ENCODE assay signal across 15 cellular contexts in genomic region chr11:102378818-102379217, GRCh38. TPM values are rescaled to one million over a fixed set of nuclear protein-coding genes. Genes with fewer than 3 reads are reported as not detected.
A peak's percentile ranks its signal among the peaks of the same experiment; 100 is the strongest.
DNase-seq lines count a peak whose midpoint lies in the region; ATAC-seq and TF ChIP-seq lines count a peak whose summit lies in the region.
"Had no signal": no experiment of that assay in that cellular context is flagged by ENCODE, and none has a peak within 500 bp of the region (broad histone marks: within the 10 kb centered on the region; RNA-seq: fewer than 3 reads in every experiment).

No MANE protein-coding gene starts in this region.

- H3K36me3 ChIP-seq in CD8-positive, alpha-beta T cell (ENCODE audit: insufficient read depth, low read length), result peaks cover 13% of the 10 kb centered on the region
- H3K36me3 ChIP-seq in right atrium auricular region (peaks cover 50% of the 10 kb centered on the region), psoas muscle (ENCODE audit: insufficient read depth in 1 of 2, low read depth in 1 of 2) (peaks cover 5 to 65% of the 10 kb centered on the region in 2 donors)

- H3K4me3 ChIP-seq in CD8-positive, alpha-beta T cell (ENCODE audit: low read depth, low read length), result no peak overlapping the region
- H3K4me3 ChIP-seq in right atrium auricular region (no peak overlapping the region), psoas muscle (no peak overlapping the region)
- H3K4me3 ChIP-seq: GM23248, HAP-1 had no signal

- H3K9me3 ChIP-seq in CD8-positive, alpha-beta T cell (ENCODE audit: low read length), result no peaks in the 10 kb centered on the region
- no peaks in the 10 kb centered on the region for H3K9me3 ChIP-seq in right atrium auricular region
- H3K9me3 ChIP-seq in psoas muscle, result no peaks in the 10 kb centered on the region
- H3K9me3 ChIP-seq: BE2C, Caco-2, HAP-1 had no signal

- H3K36me3 Mint-ChIP-seq in activated T-cell treated with anti-CD3 and anti-CD28 coated beads, Interleukin-2, amount 50 U/mL, for 24 hours (ENCODE audit: low read depth), result peaks cover 76% of the 10 kb centered on the region
- peaks cover 77% of the 10 kb centered on the region for H3K36me3 Mint-ChIP-seq in CD8-positive, alpha-beta T cell
- H3K36me3 Mint-ChIP-seq in T-cell (peaks cover 65% of the 10 kb centered on the region), memory B cell (peaks cover 23% of the 10 kb centered on the region)

- intact Hi-C loops in CD8-positive, alpha-beta T cell (cut with DNase I, micrococcal nuclease), result loop anchor here (5.0 kb wide), 2 partner anchors 37 to 38 kb away; no protein-coding TSS in a partner anchor
- intact Hi-C loops in psoas muscle (cut with DNase I), result no loop called here

- peaks cover 33% of the 10 kb centered on the region for H3K4me1 Mint-ChIP-seq in activated T-cell treated with anti-CD3 and anti-CD28 coated beads, Interleukin-2, amount 50 U/mL, for 24 hours (ENCODE audit: low read depth)
- H3K4me1 Mint-ChIP-seq in CD8-positive, alpha-beta T cell (ENCODE audit: low read depth), result peaks cover 28% of the 10 kb centered on the region
- H3K4me1 Mint-ChIP-seq in T-cell (peaks cover 19 to 37% (median 20%) of the 10 kb centered on the region in 3 donors), memory B cell (no peaks in the 10 kb centered on the region)

- peaks cover 8% of the 10 kb centered on the region for H3K4me1 ChIP-seq in CD8-positive, alpha-beta T cell (ENCODE audit: insufficient read depth, low read length)
- peaks cover 0 to 8% of the 10 kb centered on the region in 2 donors for H3K4me1 ChIP-seq in right atrium auricular region
- H3K4me1 ChIP-seq in psoas muscle, result peaks cover 5% of the 10 kb centered on the region

- H3K27me3 ChIP-seq in CD8-positive, alpha-beta T cell (ENCODE audit: insufficient read depth, low read length), result no peaks in the 10 kb centered on the region
- no peaks in the 10 kb centered on the region for H3K27me3 ChIP-seq in right atrium auricular region
- H3K27me3 ChIP-seq in psoas muscle (ENCODE audit: insufficient read depth in 3 of 3, low read length in 2 of 3), result no peaks in the 10 kb centered on the region
- H3K27me3 ChIP-seq: BE2C had no signal

- CTCF ChIA-PET in CD8-positive, alpha-beta T cell (lab: Charles Lee), result interaction anchor here (1.5 to 2.6 kb wide), 3 partner anchors 12 to 37 kb away, joined by 3 to 11 read pairs (median 9); no protein-coding TSS in a partner anchor
- CTCF ChIA-PET in T-cell (lab: Charles Lee), result interaction anchor here in 1 of 2 donors (0.6 to 1.3 kb wide), 2 partner anchors 12 to 13 kb away, joined by 3 read pairs; no protein-coding TSS in a partner anchor

- H3K27ac ChIP-seq in CD8-positive, alpha-beta T cell (ENCODE audit: low read depth, low read length), result no peak overlapping the region
- H3K27ac ChIP-seq in right atrium auricular region (no peak overlapping the region), psoas muscle (no peak overlapping the region)
- H3K27ac ChIP-seq: GM23248 had no signal

- POLR2A ChIA-PET in CD8-positive, alpha-beta T cell (lab: Charles Lee), result no interaction called here
- POLR2A ChIA-PET in T-cell (lab: Charles Lee), result interaction anchor here in 1 of 2 donors (1.0 kb wide), 1 partner anchor 35 kb away, joined by 4 read pairs; no protein-coding TSS in a partner anchor

- H3K9me3 Mint-ChIP-seq in activated T-cell treated with anti-CD3 and anti-CD28 coated beads, Interleukin-2, amount 50 U/mL, for 24 hours, result no peaks in the 10 kb centered on the region
- no peaks in the 10 kb centered on the region for H3K9me3 Mint-ChIP-seq in CD8-positive, alpha-beta T cell
- H3K9me3 Mint-ChIP-seq in T-cell (no peaks in the 10 kb centered on the region), memory B cell (no peaks in the 10 kb centered on the region)
- H3K9me3 Mint-ChIP-seq: CD4-positive, CD25-positive, alpha-beta regulatory T cell had no signal

- no peak for ATAC-seq in CD8-positive, alpha-beta T cell
- ATAC-seq in T-cell (replicated peaks in 1 of 4) (no peak), memory B cell (ENCODE audit: low read depth) (no peak), psoas muscle (no peak)
- ATAC-seq: HepG2 had no signal

- no peak for DNase-seq in activated T-cell treated with anti-CD3 and anti-CD28 coated beads, Interleukin-2, amount 50 U/mL, for 24 hours
- DNase-seq in activated T-cell treated with anti-CD3 and anti-CD28 coated beads for 4 hours (no peak), T-cell (no peak), memory B cell (ENCODE audit: low spot score in 2 of 2) (no peak), right atrium auricular region (ENCODE audit: low spot score) (no peak), psoas muscle (no peak)
- no peak for DNase-seq in CD8-positive, alpha-beta T cell
- no peak for DNase-seq in stimulated activated CD4-positive, alpha-beta T cell treated with anti-CD3 and anti-CD28 coated beads, Interleukin-4, amount 100 ng/mL, for 1 hour
- DNase-seq: BE2C; C1 segment of cervical spinal cord; Caco-2; CD4-positive, CD25-positive, alpha-beta regulatory T cell; GM23248 had no signal

- peak overlapping the region; percentile 56 for H3K27ac Mint-ChIP-seq in activated T-cell treated with anti-CD3 and anti-CD28 coated beads, Interleukin-2, amount 50 U/mL, for 24 hours
- peak overlapping the region; percentile 50 for H3K27ac Mint-ChIP-seq in CD8-positive, alpha-beta T cell
- H3K27ac Mint-ChIP-seq in T-cell (peak overlapping the region; percentile 10 to 52), memory B cell (peak overlapping the region; percentile 47)

- no peaks in the 10 kb centered on the region for H3K27me3 Mint-ChIP-seq in activated T-cell treated with anti-CD3 and anti-CD28 coated beads, Interleukin-2, amount 50 U/mL, for 24 hours
- H3K27me3 Mint-ChIP-seq in CD8-positive, alpha-beta T cell (ENCODE audit: low read depth), result no peaks in the 10 kb centered on the region
- no peaks in the 10 kb centered on the region for H3K27me3 Mint-ChIP-seq in T-cell
- H3K27me3 Mint-ChIP-seq in memory B cell, result no peaks in the 10 kb centered on the region
- H3K27me3 Mint-ChIP-seq: CD4-positive, CD25-positive, alpha-beta regulatory T cell had no signal

- no peak for TF ChIP-seq CTCF in CD8-positive, alpha-beta T cell (IDR thresholded peaks at IDR 0.05)
- TF ChIP-seq CTCF in right atrium auricular region (IDR thresholded peaks at IDR 0.05), result no peak
- TF ChIP-seq CTCF in psoas muscle (IDR thresholded peaks at IDR 0.05), result no peak

- H3K4me3 Mint-ChIP-seq in activated T-cell treated with anti-CD3 and anti-CD28 coated beads, Interleukin-2, amount 50 U/mL, for 24 hours, result no peak overlapping the region
- H3K4me3 Mint-ChIP-seq in CD8-positive, alpha-beta T cell, result no peak overlapping the region
- H3K4me3 Mint-ChIP-seq in T-cell (no peak overlapping the region), memory B cell (no peak overlapping the region)

RNA-seq across cellular contexts. Expression of gene BIRC2, which starts 31.8 kb away (rescaled TPM):
- total RNA-seq in CD8-positive, alpha-beta T cell, result 100 to 1,000 TPM; 161 to 178 TPM
- total RNA-seq in T-cell, result 100 to 1,000 TPM in 1 of 5 donors, 10 to 100 TPM in 4; 53.3 to 100 (median 60.8) TPM
- 10 to 100 TPM; 31.5 to 36.8 TPM for total RNA-seq in right atrium auricular region
- 10 to 100 TPM; 26.6 to 30.3 (median 29.6) TPM for total RNA-seq in psoas muscle
- 10 to 100 TPM; 22.5 to 55.1 (median 35.1) TPM for polyA plus RNA-seq in psoas muscle

Comparison
In these comparisons a context has a peak if more than half of its experiments do, and no peak if none do; other contexts are left out.
1. intact Hi-C loops: an anchor here in CD8-positive, alpha-beta T cell (5.0 kb wide); none called in psoas muscle.